ENCODE assay signal across 1 cellular context in the genomic region with DNA sequence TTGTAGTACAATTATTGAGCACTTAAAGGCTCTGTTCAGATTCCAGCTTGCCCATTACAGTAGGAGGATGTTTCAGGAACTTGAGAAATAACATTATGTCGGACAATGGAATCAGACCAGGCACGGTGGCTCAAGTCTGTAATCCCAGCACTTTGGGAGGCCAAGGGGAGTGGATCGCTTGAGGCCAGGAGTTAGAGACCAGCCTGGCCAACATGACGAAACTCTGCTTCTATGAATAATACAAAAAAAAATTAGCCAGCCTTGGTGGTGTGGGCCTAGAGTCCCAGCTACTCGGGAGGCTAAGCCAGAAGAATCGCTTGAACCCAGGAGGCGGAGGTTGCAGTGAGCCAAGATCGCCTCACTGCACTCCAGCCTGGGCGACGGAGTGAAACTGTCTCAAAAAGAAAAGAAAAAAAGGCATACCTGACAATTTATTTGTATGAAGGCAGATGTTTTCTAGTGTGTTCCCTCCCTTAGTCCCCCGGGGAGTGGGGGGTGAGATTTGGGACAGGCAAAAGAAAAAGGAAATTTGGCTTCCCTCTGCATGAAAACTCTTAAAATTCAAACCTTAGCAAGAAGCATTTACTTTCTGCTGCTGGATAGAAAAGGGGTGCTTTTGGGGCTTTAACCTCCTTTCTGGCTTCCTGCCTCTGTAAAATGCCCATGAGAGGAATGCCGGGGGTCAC.
TF ChIP-seq lines count a peak whose summit lies in the region.

No MANE protein-coding gene starts in this region.

TF ChIP-seq in H1, 55 proteins besides CTCF, POLR2A, EP300 and RAD21:
- no peak for TF ChIP-seq EZH2 (IDR thresholded peaks at IDR 0.05; ENCODE audit: low read depth, low read length, severe bottlenecking)
- peak; percentile 10; the same call in 1 of the 2 replicates for TF ChIP-seq CEBPB (IDR thresholded peaks at IDR 0.05; ENCODE audit: low read depth, low read length)
- TF ChIP-seq PHF8 (conservative IDR thresholded peaks at IDR 0.05; ENCODE audit: low read depth, low read length) = no peak
- TF ChIP-seq POLR2AphosphoS5 (IDR thresholded peaks at IDR 0.05; ENCODE audit: low read depth, low read length) = 0 out of 2 replicates have a peak, but pooled peaks have one; percentile 19
- TF ChIP-seq CHD2 (IDR thresholded peaks at IDR 0.05; ENCODE audit: low read length) = no peak
- no peak for TF ChIP-seq EGR1 (IDR thresholded peaks at IDR 0.05; ENCODE audit: borderline replicate concordance, low read depth, low read length)
